In the genomic region with DNA sequence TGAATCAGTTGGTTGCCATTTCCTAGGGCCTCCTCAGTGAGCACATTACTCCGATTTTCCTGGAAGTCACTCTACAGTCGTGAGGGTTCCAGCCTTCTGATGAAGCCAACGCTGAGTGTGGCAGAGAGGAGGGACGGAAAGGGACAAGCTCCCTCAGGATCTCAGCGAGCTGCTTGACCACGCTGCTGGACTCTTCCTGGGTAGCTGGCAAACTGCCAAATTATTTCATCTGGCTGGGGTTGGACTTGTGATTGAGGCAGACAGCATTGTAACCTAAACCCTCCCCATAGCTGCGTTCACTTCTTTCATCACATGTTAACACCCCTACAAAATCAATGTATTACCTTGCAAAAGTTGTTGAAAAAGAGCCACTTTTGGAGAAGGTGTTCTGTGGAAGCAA, we compare ENCODE assay signal across 1 cellular context.
TF ChIP-seq lines count a peak whose summit lies in the region.

No MANE protein-coding gene starts in this region.

TF ChIP-seq in HEK293, 187 proteins besides CTCF, POLR2A, EP300 and RAD21 (continued from another document):
- TF ChIP-seq, protein P1, sequence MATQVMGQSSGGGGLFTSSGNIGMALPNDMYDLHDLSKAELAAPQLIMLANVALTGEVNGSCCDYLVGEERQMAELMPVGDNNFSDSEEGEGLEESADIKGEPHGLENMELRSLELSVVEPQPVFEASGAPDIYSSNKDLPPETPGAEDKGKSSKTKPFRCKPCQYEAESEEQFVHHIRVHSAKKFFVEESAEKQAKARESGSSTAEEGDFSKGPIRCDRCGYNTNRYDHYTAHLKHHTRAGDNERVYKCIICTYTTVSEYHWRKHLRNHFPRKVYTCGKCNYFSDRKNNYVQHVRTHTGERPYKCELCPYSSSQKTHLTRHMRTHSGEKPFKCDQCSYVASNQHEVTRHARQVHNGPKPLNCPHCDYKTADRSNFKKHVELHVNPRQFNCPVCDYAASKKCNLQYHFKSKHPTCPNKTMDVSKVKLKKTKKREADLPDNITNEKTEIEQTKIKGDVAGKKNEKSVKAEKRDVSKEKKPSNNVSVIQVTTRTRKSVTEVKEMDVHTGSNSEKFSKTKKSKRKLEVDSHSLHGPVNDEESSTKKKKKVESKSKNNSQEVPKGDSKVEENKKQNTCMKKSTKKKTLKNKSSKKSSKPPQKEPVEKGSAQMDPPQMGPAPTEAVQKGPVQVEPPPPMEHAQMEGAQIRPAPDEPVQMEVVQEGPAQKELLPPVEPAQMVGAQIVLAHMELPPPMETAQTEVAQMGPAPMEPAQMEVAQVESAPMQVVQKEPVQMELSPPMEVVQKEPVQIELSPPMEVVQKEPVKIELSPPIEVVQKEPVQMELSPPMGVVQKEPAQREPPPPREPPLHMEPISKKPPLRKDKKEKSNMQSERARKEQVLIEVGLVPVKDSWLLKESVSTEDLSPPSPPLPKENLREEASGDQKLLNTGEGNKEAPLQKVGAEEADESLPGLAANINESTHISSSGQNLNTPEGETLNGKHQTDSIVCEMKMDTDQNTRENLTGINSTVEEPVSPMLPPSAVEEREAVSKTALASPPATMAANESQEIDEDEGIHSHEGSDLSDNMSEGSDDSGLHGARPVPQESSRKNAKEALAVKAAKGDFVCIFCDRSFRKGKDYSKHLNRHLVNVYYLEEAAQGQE (tag by site-specific recombination; IDR thresholded peaks at IDR 0.05), result no peak
- no peak for TF ChIP-seq MEIS1 (CRISPR knock-in tag; IDR thresholded peaks at IDR 0.05; ENCODE audit: borderline replicate concordance)
- 0 out of 2 replicates have a peak, but pooled peaks have one; percentile 53 for TF ChIP-seq ZNF660 (tag by site-specific recombination; IDR thresholded peaks at IDR 0.05)
- TF ChIP-seq, protein P2, sequence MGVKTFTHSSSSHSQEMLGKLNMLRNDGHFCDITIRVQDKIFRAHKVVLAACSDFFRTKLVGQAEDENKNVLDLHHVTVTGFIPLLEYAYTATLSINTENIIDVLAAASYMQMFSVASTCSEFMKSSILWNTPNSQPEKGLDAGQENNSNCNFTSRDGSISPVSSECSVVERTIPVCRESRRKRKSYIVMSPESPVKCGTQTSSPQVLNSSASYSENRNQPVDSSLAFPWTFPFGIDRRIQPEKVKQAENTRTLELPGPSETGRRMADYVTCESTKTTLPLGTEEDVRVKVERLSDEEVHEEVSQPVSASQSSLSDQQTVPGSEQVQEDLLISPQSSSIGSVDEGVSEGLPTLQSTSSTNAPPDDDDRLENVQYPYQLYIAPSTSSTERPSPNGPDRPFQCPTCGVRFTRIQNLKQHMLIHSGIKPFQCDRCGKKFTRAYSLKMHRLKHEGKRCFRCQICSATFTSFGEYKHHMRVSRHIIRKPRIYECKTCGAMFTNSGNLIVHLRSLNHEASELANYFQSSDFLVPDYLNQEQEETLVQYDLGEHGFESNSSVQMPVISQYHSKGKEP (tag by site-specific recombination; IDR thresholded peaks at IDR 0.05), result peak; percentile 70
- TF ChIP-seq ZNF529 (tag by site-specific recombination; IDR thresholded peaks at IDR 0.05; ENCODE audit: insufficient replicate concordance), result peak; percentile 13
- peak; percentile 68; the same call in 1 of the 2 replicates for TF ChIP-seq ZNF549 (tag by site-specific recombination; IDR thresholded peaks at IDR 0.05)
- TF ChIP-seq WT1 (tag by site-specific recombination; IDR thresholded peaks at IDR 0.05), result no peak
- peak; percentile 74 for TF ChIP-seq ZIC2 (tag by site-specific recombination; IDR thresholded peaks at IDR 0.05)
- TF ChIP-seq ZNF350 (tag by site-specific recombination; IDR thresholded peaks at IDR 0.05), result peak; percentile 69; the same call in 1 of the 2 replicates
- TF ChIP-seq ZNF140 (tag by site-specific recombination; IDR thresholded peaks at IDR 0.05), result no peak
- TF ChIP-seq ZNF776 (tag by site-specific recombination; IDR thresholded peaks at IDR 0.05; ENCODE audit: borderline replicate concordance), result 0 out of 2 replicates have a peak, but pooled peaks have one; percentile 71
- peak; percentile 64; the same call in 1 of the 2 replicates for TF ChIP-seq ZNF561 (tag by site-specific recombination; IDR thresholded peaks at IDR 0.05; ENCODE audit: borderline replicate concordance)
- no peak for TF ChIP-seq ZNF514 (tag by site-specific recombination; IDR thresholded peaks at IDR 0.05)
- no peak for TF ChIP-seq ZNF555 (tag by site-specific recombination; conservative IDR thresholded peaks at IDR 0.05)
- TF ChIP-seq GLI2 (tag by site-specific recombination; IDR thresholded peaks at IDR 0.05; ENCODE audit: borderline replicate concordance, low read depth), result no peak
- TF ChIP-seq, protein P3, sequence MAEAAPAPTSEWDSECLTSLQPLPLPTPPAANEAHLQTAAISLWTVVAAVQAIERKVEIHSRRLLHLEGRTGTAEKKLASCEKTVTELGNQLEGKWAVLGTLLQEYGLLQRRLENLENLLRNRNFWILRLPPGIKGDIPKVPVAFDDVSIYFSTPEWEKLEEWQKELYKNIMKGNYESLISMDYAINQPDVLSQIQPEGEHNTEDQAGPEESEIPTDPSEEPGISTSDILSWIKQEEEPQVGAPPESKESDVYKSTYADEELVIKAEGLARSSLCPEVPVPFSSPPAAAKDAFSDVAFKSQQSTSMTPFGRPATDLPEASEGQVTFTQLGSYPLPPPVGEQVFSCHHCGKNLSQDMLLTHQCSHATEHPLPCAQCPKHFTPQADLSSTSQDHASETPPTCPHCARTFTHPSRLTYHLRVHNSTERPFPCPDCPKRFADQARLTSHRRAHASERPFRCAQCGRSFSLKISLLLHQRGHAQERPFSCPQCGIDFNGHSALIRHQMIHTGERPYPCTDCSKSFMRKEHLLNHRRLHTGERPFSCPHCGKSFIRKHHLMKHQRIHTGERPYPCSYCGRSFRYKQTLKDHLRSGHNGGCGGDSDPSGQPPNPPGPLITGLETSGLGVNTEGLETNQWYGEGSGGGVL (tag by site-specific recombination; IDR thresholded peaks at IDR 0.05), result no peak
- TF ChIP-seq, protein P4, sequence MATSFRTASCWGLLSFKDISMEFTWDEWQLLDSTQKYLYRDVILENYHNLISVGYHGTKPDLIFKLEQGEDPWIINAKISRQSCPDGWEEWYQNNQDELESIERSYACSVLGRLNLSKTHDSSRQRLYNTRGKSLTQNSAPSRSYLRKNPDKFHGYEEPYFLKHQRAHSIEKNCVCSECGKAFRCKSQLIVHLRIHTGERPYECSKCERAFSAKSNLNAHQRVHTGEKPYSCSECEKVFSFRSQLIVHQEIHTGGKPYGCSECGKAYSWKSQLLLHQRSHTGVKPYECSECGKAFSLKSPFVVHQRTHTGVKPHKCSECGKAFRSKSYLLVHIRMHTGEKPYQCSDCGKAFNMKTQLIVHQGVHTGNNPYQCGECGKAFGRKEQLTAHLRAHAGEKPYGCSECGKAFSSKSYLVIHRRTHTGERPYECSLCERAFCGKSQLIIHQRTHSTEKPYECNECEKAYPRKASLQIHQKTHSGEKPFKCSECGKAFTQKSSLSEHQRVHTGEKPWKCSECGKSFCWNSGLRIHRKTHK (tag by site-specific recombination; IDR thresholded peaks at IDR 0.05), result no peak
- TF ChIP-seq ZFP69B (tag by site-specific recombination; IDR thresholded peaks at IDR 0.05), result no peak
- no peak for TF ChIP-seq ZNF146 (tag by site-specific recombination; IDR thresholded peaks at IDR 0.05)
- TF ChIP-seq ZNF184 (tag by site-specific recombination; IDR thresholded peaks at IDR 0.05), result peak; percentile 73; the same call in 1 of the 2 replicates
- TF ChIP-seq ZNF624 (tag by site-specific recombination; IDR thresholded peaks at IDR 0.05), result 0 out of 2 replicates have a peak, but pooled peaks have one; percentile 63
- TF ChIP-seq ZNF37A (tag by site-specific recombination; IDR thresholded peaks at IDR 0.05), result peak; percentile 65; the same call in 1 of the 2 replicates
- TF ChIP-seq, protein P5, sequence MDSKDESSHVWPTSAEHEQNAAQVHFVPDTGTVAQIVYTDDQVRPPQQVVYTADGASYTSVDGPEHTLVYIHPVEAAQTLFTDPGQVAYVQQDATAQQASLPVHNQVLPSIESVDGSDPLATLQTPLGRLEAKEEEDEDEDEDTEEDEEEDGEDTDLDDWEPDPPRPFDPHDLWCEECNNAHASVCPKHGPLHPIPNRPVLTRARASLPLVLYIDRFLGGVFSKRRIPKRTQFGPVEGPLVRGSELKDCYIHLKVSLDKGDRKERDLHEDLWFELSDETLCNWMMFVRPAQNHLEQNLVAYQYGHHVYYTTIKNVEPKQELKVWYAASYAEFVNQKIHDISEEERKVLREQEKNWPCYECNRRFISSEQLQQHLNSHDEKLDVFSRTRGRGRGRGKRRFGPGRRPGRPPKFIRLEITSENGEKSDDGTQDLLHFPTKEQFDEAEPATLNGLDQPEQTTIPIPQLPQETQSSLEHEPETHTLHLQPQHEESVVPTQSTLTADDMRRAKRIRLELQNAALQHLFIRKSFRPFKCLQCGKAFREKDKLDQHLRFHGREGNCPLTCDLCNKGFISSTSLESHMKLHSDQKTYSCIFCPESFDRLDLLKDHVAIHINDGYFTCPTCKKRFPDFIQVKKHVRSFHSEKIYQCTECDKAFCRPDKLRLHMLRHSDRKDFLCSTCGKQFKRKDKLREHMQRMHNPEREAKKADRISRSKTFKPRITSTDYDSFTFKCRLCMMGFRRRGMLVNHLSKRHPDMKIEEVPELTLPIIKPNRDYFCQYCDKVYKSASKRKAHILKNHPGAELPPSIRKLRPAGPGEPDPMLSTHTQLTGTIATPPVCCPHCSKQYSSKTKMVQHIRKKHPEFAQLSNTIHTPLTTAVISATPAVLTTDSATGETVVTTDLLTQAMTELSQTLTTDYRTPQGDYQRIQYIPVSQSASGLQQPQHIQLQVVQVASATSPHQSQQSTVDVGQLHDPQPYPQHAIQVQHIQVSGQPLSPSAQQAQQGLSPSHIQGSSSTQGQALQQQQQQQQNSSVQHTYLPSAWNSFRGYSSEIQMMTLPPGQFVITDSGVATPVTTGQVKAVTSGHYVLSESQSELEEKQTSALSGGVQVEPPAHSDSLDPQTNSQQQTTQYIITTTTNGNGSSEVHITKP (tag by site-specific recombination; IDR thresholded peaks at IDR 0.05), result 0 out of 2 replicates have a peak, but pooled peaks have one; percentile 29
- TF ChIP-seq ZNF544 (tag by site-specific recombination; IDR thresholded peaks at IDR 0.05), result peak; percentile 90
- TF ChIP-seq, protein P6, sequence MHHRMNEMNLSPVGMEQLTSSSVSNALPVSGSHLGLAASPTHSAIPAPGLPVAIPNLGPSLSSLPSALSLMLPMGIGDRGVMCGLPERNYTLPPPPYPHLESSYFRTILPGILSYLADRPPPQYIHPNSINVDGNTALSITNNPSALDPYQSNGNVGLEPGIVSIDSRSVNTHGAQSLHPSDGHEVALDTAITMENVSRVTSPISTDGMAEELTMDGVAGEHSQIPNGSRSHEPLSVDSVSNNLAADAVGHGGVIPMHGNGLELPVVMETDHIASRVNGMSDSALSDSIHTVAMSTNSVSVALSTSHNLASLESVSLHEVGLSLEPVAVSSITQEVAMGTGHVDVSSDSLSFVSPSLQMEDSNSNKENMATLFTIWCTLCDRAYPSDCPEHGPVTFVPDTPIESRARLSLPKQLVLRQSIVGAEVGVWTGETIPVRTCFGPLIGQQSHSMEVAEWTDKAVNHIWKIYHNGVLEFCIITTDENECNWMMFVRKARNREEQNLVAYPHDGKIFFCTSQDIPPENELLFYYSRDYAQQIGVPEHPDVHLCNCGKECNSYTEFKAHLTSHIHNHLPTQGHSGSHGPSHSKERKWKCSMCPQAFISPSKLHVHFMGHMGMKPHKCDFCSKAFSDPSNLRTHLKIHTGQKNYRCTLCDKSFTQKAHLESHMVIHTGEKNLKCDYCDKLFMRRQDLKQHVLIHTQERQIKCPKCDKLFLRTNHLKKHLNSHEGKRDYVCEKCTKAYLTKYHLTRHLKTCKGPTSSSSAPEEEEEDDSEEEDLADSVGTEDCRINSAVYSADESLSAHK (tag by site-specific recombination; IDR thresholded peaks at IDR 0.05), result no peak
- no peak for TF ChIP-seq ZNF341 (tag by site-specific recombination; IDR thresholded peaks at IDR 0.05; ENCODE audit: low read depth)
- TF ChIP-seq ZNF433 (tag by site-specific recombination; IDR thresholded peaks at IDR 0.05; ENCODE audit: low read depth), result no peak
- TF ChIP-seq ZBTB8A (tag by site-specific recombination; IDR thresholded peaks at IDR 0.05), result no peak
- 0 out of 2 replicates have a peak, but pooled peaks have one; percentile 15 for TF ChIP-seq KLF16 (tag by site-specific recombination; IDR thresholded peaks at IDR 0.05)
- peak; percentile 55 for TF ChIP-seq KLF10 (tag by site-specific recombination; IDR thresholded peaks at IDR 0.05)
- TF ChIP-seq, protein P7, sequence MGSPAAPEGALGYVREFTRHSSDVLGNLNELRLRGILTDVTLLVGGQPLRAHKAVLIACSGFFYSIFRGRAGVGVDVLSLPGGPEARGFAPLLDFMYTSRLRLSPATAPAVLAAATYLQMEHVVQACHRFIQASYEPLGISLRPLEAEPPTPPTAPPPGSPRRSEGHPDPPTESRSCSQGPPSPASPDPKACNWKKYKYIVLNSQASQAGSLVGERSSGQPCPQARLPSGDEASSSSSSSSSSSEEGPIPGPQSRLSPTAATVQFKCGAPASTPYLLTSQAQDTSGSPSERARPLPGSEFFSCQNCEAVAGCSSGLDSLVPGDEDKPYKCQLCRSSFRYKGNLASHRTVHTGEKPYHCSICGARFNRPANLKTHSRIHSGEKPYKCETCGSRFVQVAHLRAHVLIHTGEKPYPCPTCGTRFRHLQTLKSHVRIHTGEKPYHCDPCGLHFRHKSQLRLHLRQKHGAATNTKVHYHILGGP (tag by site-specific recombination; IDR thresholded peaks at IDR 0.05), result peak; percentile 66
- peak; percentile 63; the same call in 1 of the 2 replicates for TF ChIP-seq ZNF311 (tag by site-specific recombination; IDR thresholded peaks at IDR 0.05; ENCODE audit: borderline replicate concordance)
